Comparison of ENCODE assay signal across 28 cellular contexts in the genomic region with DNA sequence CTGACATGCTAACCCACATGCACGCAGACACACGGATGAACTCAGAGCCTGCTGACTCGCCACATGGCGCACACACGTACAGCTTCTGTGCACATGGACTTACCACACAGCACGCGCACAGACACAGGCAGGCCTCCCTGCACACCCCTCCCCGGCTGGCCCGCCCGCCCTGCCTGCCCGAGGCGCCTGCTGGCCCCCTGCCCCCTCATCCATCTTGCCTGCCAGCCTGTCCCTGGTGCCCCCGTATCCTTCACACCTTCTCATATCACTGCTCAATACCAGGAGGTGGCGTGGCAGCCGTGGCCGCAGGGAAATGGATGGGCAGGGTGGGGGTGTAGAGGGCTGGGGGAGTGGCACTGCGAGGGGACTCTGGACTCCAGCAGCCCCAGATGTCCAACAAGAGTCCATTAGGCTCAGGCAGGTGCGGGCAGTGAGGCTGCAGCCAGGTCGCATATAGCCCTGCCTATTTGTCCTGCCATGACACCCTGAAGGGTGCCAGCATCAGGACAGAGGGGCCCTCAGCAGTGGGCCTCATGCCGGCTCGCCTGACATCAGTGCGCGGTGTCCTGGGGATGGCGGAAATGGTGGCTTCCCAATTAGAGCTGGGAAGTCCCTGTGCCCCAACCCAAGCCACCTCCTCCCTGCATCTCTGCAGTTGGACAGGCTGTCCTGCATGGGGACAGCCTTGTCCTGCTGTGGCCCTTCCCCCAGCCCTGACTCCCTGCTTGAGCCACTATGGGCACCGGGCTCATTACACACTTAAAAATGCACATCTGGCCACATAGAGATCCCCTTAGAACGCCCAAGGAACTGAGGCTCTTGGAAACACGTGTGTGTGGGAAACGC. TPM values are rescaled to one million over a fixed set of nuclear protein-coding genes. Genes with fewer than 3 reads are reported as not detected.
"Had no signal": no experiment of that assay in that cellular context is flagged by ENCODE, and none has a peak within 500 bp of the region (broad histone marks: within the 10 kb centered on the region; RNA-seq: fewer than 3 reads in every experiment).

No MANE protein-coding gene starts in this region.

- H3K27me3 ChIP-seq: thyroid gland, vagina had no signal

- FAIRE-seq: astrocyte, endothelial cell of umbilical vein had no signal

- H3K4me3 Mint-ChIP-seq: activated CD4-positive, alpha-beta memory T cell treated with anti-CD3 and anti-CD28 coated beads, Interleukin-2, amount 10 ng/mL, durations not matched to agents 7 days and 5 days; activated CD8-positive, alpha-beta memory T cell treated with anti-CD3 and anti-CD28 coated beads, Interleukin-2, amount 10 ng/mL, durations not matched to agents 7 days and 5 days; activated naive CD4-positive, alpha-beta T cell treated with anti-CD3 and anti-CD28 coated beads for 36 hours; activated T-helper 17 cell treated with anti-CD3 and anti-CD28 coated beads, Interleukin-2, amount 50 U/mL, for 72 hours; immature natural killer cell; naive thymus-derived CD8-positive, alpha-beta T cell had no signal

- H3K9me3 ChIP-seq: breast epithelium, esophagus muscularis mucosa, gastroesophageal sphincter, lower lobe of right lung, neutrophil, thyroid gland, vagina had no signal

- ATAC-seq: activated CD8-positive, alpha-beta memory T cell treated with anti-CD3 and anti-CD28 coated beads, Interleukin-2, amount 10 ng/mL, durations not matched to agents 7 days and 5 days; activated T-helper 17 cell treated with anti-CD3 and anti-CD28 coated beads, Interleukin-2, amount 50 U/mL, for 72 hours; gastroesophageal sphincter; heart left ventricle; lower lobe of right lung; naive thymus-derived CD8-positive, alpha-beta T cell had no signal

- H3K4me3 ChIP-seq: breast epithelium, esophagus muscularis mucosa, gastroesophageal sphincter, heart left ventricle, lower lobe of right lung, thyroid gland, vagina had no signal

- H3K27ac Mint-ChIP-seq: activated CD4-positive, alpha-beta memory T cell treated with anti-CD3 and anti-CD28 coated beads, Interleukin-2, amount 10 ng/mL, durations not matched to agents 7 days and 5 days; activated CD8-positive, alpha-beta memory T cell treated with anti-CD3 and anti-CD28 coated beads, Interleukin-2, amount 10 ng/mL, durations not matched to agents 7 days and 5 days; activated naive CD4-positive, alpha-beta T cell treated with anti-CD3 and anti-CD28 coated beads for 36 hours; activated T-helper 17 cell treated with anti-CD3 and anti-CD28 coated beads, Interleukin-2, amount 50 U/mL, for 72 hours; immature natural killer cell had no signal

- H3K36me3 ChIP-seq: breast epithelium, esophagus muscularis mucosa, gastroesophageal sphincter, heart left ventricle, lower lobe of right lung, neutrophil, thyroid gland, vagina had no signal

- H3K36me3 Mint-ChIP-seq: activated CD8-positive, alpha-beta memory T cell treated with anti-CD3 and anti-CD28 coated beads, Interleukin-2, amount 10 ng/mL, durations not matched to agents 7 days and 5 days; immature natural killer cell; naive thymus-derived CD8-positive, alpha-beta T cell had no signal

- H3K27ac ChIP-seq: breast epithelium, esophagus muscularis mucosa, gastroesophageal sphincter, heart left ventricle, lower lobe of right lung, neutrophil, thyroid gland, vagina had no signal

- DNase-seq: activated CD4-positive, alpha-beta memory T cell treated with anti-CD3 and anti-CD28 coated beads, Interleukin-2, amount 10 ng/mL, durations not matched to agents 7 days and 5 days; activated CD4-positive, alpha-beta T cell treated with anti-CD3 and anti-CD28 coated beads for 48 hours; activated CD4-positive, CD25-positive, alpha-beta regulatory T cell; activated CD8-positive, alpha-beta memory T cell treated with anti-CD3 and anti-CD28 coated beads, Interleukin-2, amount 10 ng/mL, durations not matched to agents 7 days and 5 days; activated naive CD4-positive, alpha-beta T cell treated with anti-CD3 and anti-CD28 coated beads for 36 hours; cortex of kidney; effector CD8-positive, alpha-beta T cell; heart left ventricle; immature natural killer cell; lower lobe of right lung; naive thymus-derived CD8-positive, alpha-beta T cell; retina; stimulated activated CD4-positive, alpha-beta T cell treated with anti-CD3 and anti-CD28 coated beads, Interleukin-12 subunit alpha, Interleukin-12 subunit beta, amount 100 ng/mL, for 4 hours; stimulated activated CD4-positive, alpha-beta T cell treated with anti-CD3 and anti-CD28 coated beads, Interleukin-1b, Interleukin-23, amount 100 ng/mL, for 48 hours; stimulated activated naive CD4-positive, alpha-beta T cell treated with Interleukin-2 at 50 U/mL for 16 hours; T1000; thyroid gland had no signal

- H3K9me3 Mint-ChIP-seq: activated CD4-positive, alpha-beta memory T cell treated with anti-CD3 and anti-CD28 coated beads, Interleukin-2, amount 10 ng/mL, durations not matched to agents 7 days and 5 days; activated naive CD4-positive, alpha-beta T cell treated with anti-CD3 and anti-CD28 coated beads for 36 hours; activated T-helper 17 cell treated with anti-CD3 and anti-CD28 coated beads, Interleukin-2, amount 50 U/mL, for 72 hours; immature natural killer cell; naive thymus-derived CD8-positive, alpha-beta T cell had no signal

- H3K4me1 ChIP-seq: breast epithelium, gastroesophageal sphincter, lower lobe of right lung, thyroid gland, vagina had no signal

RNA-seq across cellular contexts. Expression of a gene that starts 2.0 kb away (rescaled TPM):
- total RNA-seq: activated CD4-positive, alpha-beta memory T cell treated with anti-CD3 and anti-CD28 coated beads, Interleukin-2, amount 10 ng/mL, durations not matched to agents 7 days and 5 days; activated CD8-positive, alpha-beta memory T cell treated with anti-CD3 and anti-CD28 coated beads, Interleukin-2, amount 10 ng/mL, durations not matched to agents 7 days and 5 days; activated naive CD4-positive, alpha-beta T cell treated with anti-CD3 and anti-CD28 coated beads for 36 hours; activated T-helper 17 cell treated with anti-CD3 and anti-CD28 coated beads, Interleukin-2, amount 50 U/mL, for 72 hours; astrocyte; breast epithelium; endothelial cell of umbilical vein; esophagus muscularis mucosa; gastroesophageal sphincter; lower lobe of right lung; mesenteric fat pad; naive thymus-derived CD8-positive, alpha-beta T cell; subcutaneous adipose tissue; T-helper 1 cell treated with Interleukin-12 subunit alpha and Interleukin-12 subunit beta and Interleukin-4 antibody, amounts not matched to agents 30 ng/mL and 1 ng/mL, for 36 hours; thyroid gland; vagina had no signal

RNA-seq across cellular contexts. Expression of a gene that starts 9.0 kb away (rescaled TPM):
- total RNA-seq: activated naive CD4-positive, alpha-beta T cell treated with anti-CD3 and anti-CD28 coated beads for 36 hours; astrocyte; endothelial cell of umbilical vein; esophagus muscularis mucosa; gastroesophageal sphincter; heart left ventricle; lower lobe of right lung; mesenteric fat pad; naive thymus-derived CD8-positive, alpha-beta T cell; subcutaneous adipose tissue; T-helper 1 cell treated with Interleukin-12 subunit alpha and Interleukin-12 subunit beta and Interleukin-4 antibody, amounts not matched to agents 30 ng/mL and 1 ng/mL, for 36 hours; thyroid gland; vagina had no signal

RNA-seq across cellular contexts. Expression of a gene that starts 32.9 kb away (rescaled TPM):
- total RNA-seq: activated CD4-positive, alpha-beta memory T cell treated with anti-CD3 and anti-CD28 coated beads, Interleukin-2, amount 10 ng/mL, durations not matched to agents 7 days and 5 days; activated CD8-positive, alpha-beta memory T cell treated with anti-CD3 and anti-CD28 coated beads, Interleukin-2, amount 10 ng/mL, durations not matched to agents 7 days and 5 days; activated naive CD4-positive, alpha-beta T cell treated with anti-CD3 and anti-CD28 coated beads for 36 hours; activated T-helper 17 cell treated with anti-CD3 and anti-CD28 coated beads, Interleukin-2, amount 50 U/mL, for 72 hours; astrocyte; endothelial cell of umbilical vein; esophagus muscularis mucosa; heart left ventricle; mesenteric fat pad; naive thymus-derived CD8-positive, alpha-beta T cell; subcutaneous adipose tissue; T-helper 1 cell treated with Interleukin-12 subunit alpha and Interleukin-12 subunit beta and Interleukin-4 antibody, amounts not matched to agents 30 ng/mL and 1 ng/mL, for 36 hours had no signal
